ENCODE assay signal across 1 cellular context in the genomic region with DNA sequence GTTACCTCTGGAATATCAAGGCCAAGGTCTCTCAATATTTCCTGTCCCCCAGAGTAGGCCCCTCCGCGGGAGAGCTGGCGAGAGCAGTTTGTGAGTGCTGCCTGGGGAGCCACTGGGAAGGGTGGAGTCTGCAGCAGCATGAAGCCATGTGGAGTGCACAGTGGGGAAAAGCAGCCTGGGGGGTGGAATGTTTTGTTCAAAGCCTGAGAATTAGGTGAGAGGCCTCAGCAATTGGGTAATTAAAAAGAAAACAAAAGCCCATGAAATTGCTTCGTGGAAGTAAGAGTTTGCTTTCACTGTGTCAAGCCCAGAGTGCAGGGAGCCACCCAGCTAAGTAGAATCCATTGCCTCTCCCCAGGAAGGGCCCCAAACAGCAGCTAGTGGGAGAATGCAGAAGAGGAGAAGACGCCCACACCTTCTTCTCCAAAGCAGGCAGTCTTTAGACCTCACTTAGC.
A peak's percentile ranks its signal among the peaks of the same experiment; 100 is the strongest.
TF ChIP-seq lines count a peak whose summit lies in the region.

No MANE protein-coding gene starts in this region.

TF ChIP-seq in HEK293, 187 proteins besides CTCF, POLR2A, EP300 and RAD21:
- TF ChIP-seq ZNF18 (tag by site-specific recombination; IDR thresholded peaks at IDR 0.05) = 0 out of 2 replicates have a peak, but pooled peaks have one; percentile 13
- 0 out of 2 replicates have a peak, but pooled peaks have one; percentile 32 for TF ChIP-seq ZBTB17 (tag by site-specific recombination; IDR thresholded peaks at IDR 0.05)
- peak; percentile 100 for TF ChIP-seq ZIC2 (tag by site-specific recombination; IDR thresholded peaks at IDR 0.05)
- TF ChIP-seq ZSCAN30 (tag by site-specific recombination; IDR thresholded peaks at IDR 0.05) = 0 out of 2 replicates have a peak, but pooled peaks have one; percentile 21
- TF ChIP-seq PRDM1 (tag by site-specific recombination; IDR thresholded peaks at IDR 0.05) = peak; percentile 86
- peak; percentile 65; the same call in 1 of the 2 replicates for TF ChIP-seq PRDM10 (tag by site-specific recombination; IDR thresholded peaks at IDR 0.05)
- peak; percentile 47; the same call in 1 of the 2 replicates for TF ChIP-seq GLIS2 (tag by site-specific recombination; IDR thresholded peaks at IDR 0.05)
- TF ChIP-seq PBX3 (CRISPR knock-in tag; IDR thresholded peaks at IDR 0.05) = no peak
- TF ChIP-seq EGR2 (tag by site-specific recombination; IDR thresholded peaks at IDR 0.05; ENCODE audit: low read depth) = peak; percentile 73
- TF ChIP-seq ZNF341 (tag by site-specific recombination; IDR thresholded peaks at IDR 0.05; ENCODE audit: low read depth) = peak; percentile 38; the same call in 1 of the 2 replicates
- TF ChIP-seq IKZF3 (tag by site-specific recombination; IDR thresholded peaks at IDR 0.05) = peak; percentile 34; the same call in 1 of the 2 replicates
- peak; percentile 81 for TF ChIP-seq ZFHX2 (tag by site-specific recombination; conservative IDR thresholded peaks at IDR 0.05)
- TF ChIP-seq ZNF169 (tag by site-specific recombination; IDR thresholded peaks at IDR 0.05) = no peak
- TF ChIP-seq GLIS1 (tag by site-specific recombination; IDR thresholded peaks at IDR 0.05) = peak; percentile 98
- no peak for TF ChIP-seq MZF1 (tag by site-specific recombination; IDR thresholded peaks at IDR 0.05; ENCODE audit: borderline replicate concordance)
- peak; percentile 80 for TF ChIP-seq ZNF423 (tag by site-specific recombination; IDR thresholded peaks at IDR 0.05)
- TF ChIP-seq ZNF37A (tag by site-specific recombination; IDR thresholded peaks at IDR 0.05) = no peak
- peak; percentile 87 for TF ChIP-seq ZNF335 (tag by site-specific recombination; conservative IDR thresholded peaks at IDR 0.05)
